In genomic region chr15:40344631-40345120, GRCh38 we compare ENCODE assay signal across 8 cellular contexts. TPM values are rescaled to one million over a fixed set of nuclear protein-coding genes. Genes with fewer than 3 reads are reported as not detected.
DNase-seq lines count a peak whose midpoint lies in the region; ATAC-seq and TF ChIP-seq lines count a peak whose summit lies in the region.

No MANE protein-coding gene starts in this region.

- H3K27ac ChIP-seq in DND-41 (ENCODE audit: low read length) (no peak overlapping the region), gastroesophageal sphincter (peak overlapping the region in 1 of 4 donors; percentile 98)

- 10% methylated on average over 4 of the region's 15 CpGs; no CpG with 5 or more reads in 1 of the 2 donors for WGBS in gastroesophageal sphincter (ENCODE audit: low coverage in 1 of 2), 2 donors

- H3K36me3 ChIP-seq in DND-41 (ENCODE audit: insufficient read depth, low read length) = no peaks in the 10 kb centered on the region
- H3K36me3 ChIP-seq in gastroesophageal sphincter = no peaks in the 10 kb centered on the region

- peak; percentile 87 for TF ChIP-seq CTCF in DND-41 (IDR thresholded peaks at IDR 0.05; ENCODE audit: borderline replicate concordance, extremely low read depth, low read length, poor library complexity, severe bottlenecking)
- TF ChIP-seq CTCF in gastroesophageal sphincter (IDR thresholded peaks at IDR 0.05) = peak in 3 of 4 experiments; percentile 77 to 87 (median 79)
- peak; percentile 69 for TF ChIP-seq CTCF in progenitor cell of endocrine pancreas (IDR thresholded peaks at IDR 0.05; ENCODE audit: unreplicated experiment)

- H3K27me3 ChIP-seq in DND-41 (ENCODE audit: insufficient read depth, low read length, poor library complexity) (no peaks in the 10 kb centered on the region), gastroesophageal sphincter (no peaks in the 10 kb centered on the region)

- H3K27me3 Mint-ChIP-seq in progenitor cell of endocrine pancreas = peaks cover 11% of the 10 kb centered on the region

- H3K4me1 Mint-ChIP-seq in progenitor cell of endocrine pancreas (ENCODE audit: low read depth) = peaks cover 3% of the 10 kb centered on the region

- H3K4me1 ChIP-seq in DND-41 (ENCODE audit: insufficient read depth, low read length) = peaks cover 3% of the 10 kb centered on the region; the same call in 1 of the 2 replicates
- H3K4me1 ChIP-seq in gastroesophageal sphincter = peaks cover 0 to 55% (median 25%) of the 10 kb centered on the region in 3 donors

- H3K36me3 Mint-ChIP-seq in progenitor cell of endocrine pancreas (ENCODE audit: insufficient read depth) = no peaks in the 10 kb centered on the region

- no peaks in the 10 kb centered on the region for H3K79me2 ChIP-seq in DND-41 (ENCODE audit: insufficient read depth, low read length)

- no peak overlapping the region for H3K27ac Mint-ChIP-seq in progenitor cell of endocrine pancreas

- H3K4me3 ChIP-seq in DND-41 (ENCODE audit: low read depth in 1 of 2, low read length in 2 of 2) = no peak overlapping the region
- no peak overlapping the region for H3K4me3 ChIP-seq in gastroesophageal sphincter

- no peak overlapping the region for H3K9ac ChIP-seq in DND-41 (ENCODE audit: low read depth, low read length)

- no peak for TF ChIP-seq POLR2A in gastroesophageal sphincter (IDR thresholded peaks at IDR 0.05)

- no peak for TF ChIP-seq EP300 in gastroesophageal sphincter (IDR thresholded peaks at IDR 0.05)

- H3K9me3 Mint-ChIP-seq in progenitor cell of endocrine pancreas (ENCODE audit: low read depth) = no peaks in the 10 kb centered on the region

- ATAC-seq in DND-41 (ENCODE audit: insufficient read depth, low read depth) (peak; percentile 89), gastroesophageal sphincter (no peak), GM21717 (IDR thresholded peaks at IDR 0.05; ENCODE audit: unreplicated experiment) (no peak), HG03196 (IDR thresholded peaks at IDR 0.05; ENCODE audit: unreplicated experiment) (no peak)

- no peaks in the 10 kb centered on the region for H4K20me1 ChIP-seq in DND-41 (ENCODE audit: insufficient read depth, low read length)

- H3K4me2 ChIP-seq in DND-41 (ENCODE audit: insufficient read depth, low read length) = no peak overlapping the region

- H3K9me3 ChIP-seq in DND-41 (ENCODE audit: insufficient read depth, low read length, severe bottlenecking) = no peaks in the 10 kb centered on the region
- no peaks in the 10 kb centered on the region for H3K9me3 ChIP-seq in gastroesophageal sphincter

- no peak overlapping the region for H3K4me3 Mint-ChIP-seq in progenitor cell of endocrine pancreas (ENCODE audit: low read depth)

- peak; percentile 72 for DNase-seq in DND-41
- DNase-seq in HuH-7 (ENCODE audit: low spot score) = peak; percentile 73
- peak; percentile 68 for DNase-seq in SHP77 treated with DMSO at 0.1 percent for 48 hours (lab: John Stamatoyannopoulos, UW)
- peak; percentile 40 for DNase-seq in activated gamma-delta T cell treated with anti-CD3 and anti-CD28 coated beads, Interleukin-2, amount 50 U/mL, for 16 hours (ENCODE audit: low read depth)
- DNase-seq in progenitor cell of endocrine pancreas (ENCODE audit: low spot score, unreplicated experiment) = no peak

- H2AFZ ChIP-seq in DND-41 (ENCODE audit: low read depth, low read length) = 0 out of 2 replicates have a peak overlapping the region, but pooled peaks have one; percentile 21

RNA-seq across cellular contexts. Expression of gene CCDC9B, which starts 3.9 kb away (rescaled TPM):
- total RNA-seq in gastroesophageal sphincter = 100 to 1,000 TPM in 1 of 4 donors, 10 to 100 TPM in 3; 28.0 to 105 (median 66.7) TPM
- 0.07 and 0.11 TPM in 2 replicates for total RNA-seq in progenitor cell of endocrine pancreas

RNA-seq across cellular contexts. Expression of gene PHGR1, which starts 6.2 kb away (rescaled TPM):
- total RNA-seq in gastroesophageal sphincter (not detected), progenitor cell of endocrine pancreas (0.79 TPM in 1 of 2 replicates, not detected in the other)

RNA-seq across cellular contexts. Expression of gene DISP2, which starts 13.3 kb away (rescaled TPM):
- total RNA-seq in gastroesophageal sphincter = under 1 TPM; 0.07 to 0.19 (median 0.15) TPM
- 1.0 and 3.2 TPM in 2 replicates for total RNA-seq in progenitor cell of endocrine pancreas

RNA-seq across cellular contexts. Expression of gene INAFM2, which starts 21.2 kb away (rescaled TPM):
- 10 to 100 TPM; 27.3 to 66.6 (median 37.5) TPM for total RNA-seq in gastroesophageal sphincter
- 12.9 and 14.9 TPM in 2 replicates for total RNA-seq in progenitor cell of endocrine pancreas

RNA-seq across cellular contexts. Expression of gene PLCB2, which starts 36.9 kb away (rescaled TPM):
- total RNA-seq in gastroesophageal sphincter = 10 to 100 TPM in 2 of 4 donors, 1 to 10 TPM in 2; 1.5 to 13.5 (median 8.8) TPM
- 2.5 and 2.8 TPM in 2 replicates for total RNA-seq in progenitor cell of endocrine pancreas

Comparison
In these comparisons a context has a peak if more than half of its experiments do, and no peak if none do; other contexts are left out.
1. RNA of gene CCDC9B, which starts 3.9 kb away (total RNA-seq): 28.0 to 105 TPM in gastroesophageal sphincter; 0.07 to 0.11 TPM in progenitor cell of endocrine pancreas; every median in the first group is over 10 times any median in the second.
2. Peak in every context shown above with its lines, with median percentiles within 50 percentile points of each other: CTCF ChIP-seq.